ENCODE assay signal across 1 cellular context in genomic region chr7:37353949-37354660, GRCh38.
TF ChIP-seq lines count a peak whose summit lies in the region.

No MANE protein-coding gene starts in this region.

TF ChIP-seq in SK-N-SH, 30 proteins besides CTCF, POLR2A, EP300 and RAD21 (continued from another document):
- TF ChIP-seq IRF3 (IDR thresholded peaks at IDR 0.05; ENCODE audit: low read depth, low read length): no peak
- no peak for TF ChIP-seq NFIC (IDR thresholded peaks at IDR 0.05; ENCODE audit: borderline replicate concordance)
- no peak for TF ChIP-seq FOSL2 (IDR thresholded peaks at IDR 0.05; ENCODE audit: borderline replicate concordance, low read depth)
- TF ChIP-seq, protein P1, sequence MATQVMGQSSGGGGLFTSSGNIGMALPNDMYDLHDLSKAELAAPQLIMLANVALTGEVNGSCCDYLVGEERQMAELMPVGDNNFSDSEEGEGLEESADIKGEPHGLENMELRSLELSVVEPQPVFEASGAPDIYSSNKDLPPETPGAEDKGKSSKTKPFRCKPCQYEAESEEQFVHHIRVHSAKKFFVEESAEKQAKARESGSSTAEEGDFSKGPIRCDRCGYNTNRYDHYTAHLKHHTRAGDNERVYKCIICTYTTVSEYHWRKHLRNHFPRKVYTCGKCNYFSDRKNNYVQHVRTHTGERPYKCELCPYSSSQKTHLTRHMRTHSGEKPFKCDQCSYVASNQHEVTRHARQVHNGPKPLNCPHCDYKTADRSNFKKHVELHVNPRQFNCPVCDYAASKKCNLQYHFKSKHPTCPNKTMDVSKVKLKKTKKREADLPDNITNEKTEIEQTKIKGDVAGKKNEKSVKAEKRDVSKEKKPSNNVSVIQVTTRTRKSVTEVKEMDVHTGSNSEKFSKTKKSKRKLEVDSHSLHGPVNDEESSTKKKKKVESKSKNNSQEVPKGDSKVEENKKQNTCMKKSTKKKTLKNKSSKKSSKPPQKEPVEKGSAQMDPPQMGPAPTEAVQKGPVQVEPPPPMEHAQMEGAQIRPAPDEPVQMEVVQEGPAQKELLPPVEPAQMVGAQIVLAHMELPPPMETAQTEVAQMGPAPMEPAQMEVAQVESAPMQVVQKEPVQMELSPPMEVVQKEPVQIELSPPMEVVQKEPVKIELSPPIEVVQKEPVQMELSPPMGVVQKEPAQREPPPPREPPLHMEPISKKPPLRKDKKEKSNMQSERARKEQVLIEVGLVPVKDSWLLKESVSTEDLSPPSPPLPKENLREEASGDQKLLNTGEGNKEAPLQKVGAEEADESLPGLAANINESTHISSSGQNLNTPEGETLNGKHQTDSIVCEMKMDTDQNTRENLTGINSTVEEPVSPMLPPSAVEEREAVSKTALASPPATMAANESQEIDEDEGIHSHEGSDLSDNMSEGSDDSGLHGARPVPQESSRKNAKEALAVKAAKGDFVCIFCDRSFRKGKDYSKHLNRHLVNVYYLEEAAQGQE (IDR thresholded peaks at IDR 0.05; ENCODE audit: low read depth, low read length): no peak
- no peak for TF ChIP-seq YY1 (IDR thresholded peaks at IDR 0.05; ENCODE audit: low read depth)
- TF ChIP-seq, protein P2, sequence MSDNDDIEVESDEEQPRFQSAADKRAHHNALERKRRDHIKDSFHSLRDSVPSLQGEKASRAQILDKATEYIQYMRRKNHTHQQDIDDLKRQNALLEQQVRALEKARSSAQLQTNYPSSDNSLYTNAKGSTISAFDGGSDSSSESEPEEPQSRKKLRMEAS (IDR thresholded peaks at IDR 0.05; ENCODE audit: low read depth): no peak
- no peak for TF ChIP-seq TAF1 (IDR thresholded peaks at IDR 0.05; ENCODE audit: borderline replicate concordance, low read depth, low read length)
- no peak for TF ChIP-seq USF2 (IDR thresholded peaks at IDR 0.05; ENCODE audit: borderline replicate concordance, low read depth, low read length)
- TF ChIP-seq, protein P3, sequence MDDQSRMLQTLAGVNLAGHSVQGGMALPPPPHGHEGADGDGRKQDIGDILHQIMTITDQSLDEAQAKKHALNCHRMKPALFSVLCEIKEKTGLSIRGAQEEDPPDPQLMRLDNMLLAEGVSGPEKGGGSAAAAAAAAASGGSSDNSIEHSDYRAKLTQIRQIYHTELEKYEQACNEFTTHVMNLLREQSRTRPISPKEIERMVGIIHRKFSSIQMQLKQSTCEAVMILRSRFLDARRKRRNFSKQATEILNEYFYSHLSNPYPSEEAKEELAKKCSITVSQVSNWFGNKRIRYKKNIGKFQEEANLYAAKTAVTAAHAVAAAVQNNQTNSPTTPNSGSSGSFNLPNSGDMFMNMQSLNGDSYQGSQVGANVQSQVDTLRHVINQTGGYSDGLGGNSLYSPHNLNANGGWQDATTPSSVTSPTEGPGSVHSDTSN (IDR thresholded peaks at IDR 0.05): no peak
- TF ChIP-seq RCOR1 (IDR thresholded peaks at IDR 0.05; ENCODE audit: low read length): no peak
TF ChIP-seq in SK-N-SH: peak in this region for 0.
